In the genomic region with DNA sequence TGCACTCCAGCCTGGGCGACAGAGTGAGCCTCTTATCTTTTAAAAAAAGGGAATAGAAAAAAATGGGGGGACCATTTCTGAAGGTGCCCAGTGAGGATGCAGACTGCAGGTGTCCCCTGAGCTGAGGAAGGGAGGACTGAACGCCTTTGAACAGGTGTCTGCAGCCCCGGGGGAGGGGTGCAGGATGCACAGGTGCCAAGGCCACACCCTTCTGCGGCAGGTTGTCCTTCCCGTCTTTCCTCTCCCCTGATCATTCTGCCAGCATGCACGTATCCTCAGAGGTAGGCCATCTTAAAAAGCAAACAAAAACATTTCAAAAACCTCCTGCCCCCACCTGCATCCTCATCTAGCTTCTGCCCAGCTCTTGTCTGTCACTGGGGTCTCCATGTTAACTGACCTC, we compare ENCODE assay signal across 15 cellular contexts.
"Had no signal": no experiment of that assay in that cellular context is flagged by ENCODE, and none has a peak within 500 bp of the region (broad histone marks: within the 10 kb centered on the region; RNA-seq: fewer than 3 reads in every experiment).

No MANE protein-coding gene starts in this region.

- H3K4me3 Mint-ChIP-seq: activated CD4-positive, alpha-beta memory T cell treated with anti-CD3 and anti-CD28 coated beads for 36 hours; activated CD4-positive, alpha-beta T cell treated with anti-CD3 and anti-CD28 coated beads for 36 hours; activated CD8-positive, alpha-beta memory T cell treated with anti-CD3 and anti-CD28 coated beads, Interleukin-2, amount 10 ng/mL, durations not matched to agents 7 days and 5 days; naive thymus-derived CD4-positive, alpha-beta T cell had no signal

- DNase-seq: activated CD4-positive, alpha-beta memory T cell treated with anti-CD3 and anti-CD28 coated beads for 36 hours; activated CD4-positive, alpha-beta T cell treated with anti-CD3 and anti-CD28 coated beads for 36 hours; activated CD8-positive, alpha-beta memory T cell treated with anti-CD3 and anti-CD28 coated beads, Interleukin-2, amount 10 ng/mL, durations not matched to agents 7 days and 5 days; activated naive CD4-positive, alpha-beta T cell treated with anti-CD3 and anti-CD28 coated beads, Interleukin-2, amount 50 U/mL, for 16 hours; activated T-cell treated with anti-CD3 and anti-CD28 coated beads, Interleukin-2, amount 50 U/mL, for 1 hour; islet precursor cell; mammary epithelial cell; naive thymus-derived CD4-positive, alpha-beta T cell; sigmoid colon; stimulated activated CD4-positive, alpha-beta T cell treated with anti-CD3 and anti-CD28 coated beads, Interleukin-1b, Interleukin-23, amount 100 ng/mL, for 48 hours had no signal

- H3K4me1 ChIP-seq: esophagus muscularis mucosa, sigmoid colon had no signal

- H3K4me3 ChIP-seq: cardiac muscle cell, esophagus muscularis mucosa, hepatocyte, sigmoid colon, thoracic aorta had no signal

- H3K27me3 ChIP-seq: cardiac muscle cell, esophagus muscularis mucosa, hepatocyte, sigmoid colon had no signal

- H3K4me1 Mint-ChIP-seq: activated CD4-positive, alpha-beta T cell treated with anti-CD3 and anti-CD28 coated beads for 36 hours; activated CD8-positive, alpha-beta memory T cell treated with anti-CD3 and anti-CD28 coated beads, Interleukin-2, amount 10 ng/mL, durations not matched to agents 7 days and 5 days; naive thymus-derived CD4-positive, alpha-beta T cell had no signal

- H3K27ac ChIP-seq: esophagus muscularis mucosa, hepatocyte, parathyroid adenoma, sigmoid colon, thoracic aorta had no signal

- H3K27me3 Mint-ChIP-seq: activated CD4-positive, alpha-beta memory T cell treated with anti-CD3 and anti-CD28 coated beads for 36 hours; activated CD4-positive, alpha-beta T cell treated with anti-CD3 and anti-CD28 coated beads for 36 hours; activated CD8-positive, alpha-beta memory T cell treated with anti-CD3 and anti-CD28 coated beads, Interleukin-2, amount 10 ng/mL, durations not matched to agents 7 days and 5 days; naive thymus-derived CD4-positive, alpha-beta T cell had no signal

- H3K9ac ChIP-seq: parathyroid adenoma had no signal

- H3K9me3 Mint-ChIP-seq: activated CD4-positive, alpha-beta memory T cell treated with anti-CD3 and anti-CD28 coated beads for 36 hours; naive thymus-derived CD4-positive, alpha-beta T cell had no signal

- H3K27ac Mint-ChIP-seq: activated CD4-positive, alpha-beta memory T cell treated with anti-CD3 and anti-CD28 coated beads for 36 hours; activated CD4-positive, alpha-beta T cell treated with anti-CD3 and anti-CD28 coated beads for 36 hours; activated CD8-positive, alpha-beta memory T cell treated with anti-CD3 and anti-CD28 coated beads, Interleukin-2, amount 10 ng/mL, durations not matched to agents 7 days and 5 days had no signal

- H3K9me3 ChIP-seq: esophagus muscularis mucosa, sigmoid colon, thoracic aorta had no signal
